17 cellular contexts compared by ENCODE assay signal in the genomic region with DNA sequence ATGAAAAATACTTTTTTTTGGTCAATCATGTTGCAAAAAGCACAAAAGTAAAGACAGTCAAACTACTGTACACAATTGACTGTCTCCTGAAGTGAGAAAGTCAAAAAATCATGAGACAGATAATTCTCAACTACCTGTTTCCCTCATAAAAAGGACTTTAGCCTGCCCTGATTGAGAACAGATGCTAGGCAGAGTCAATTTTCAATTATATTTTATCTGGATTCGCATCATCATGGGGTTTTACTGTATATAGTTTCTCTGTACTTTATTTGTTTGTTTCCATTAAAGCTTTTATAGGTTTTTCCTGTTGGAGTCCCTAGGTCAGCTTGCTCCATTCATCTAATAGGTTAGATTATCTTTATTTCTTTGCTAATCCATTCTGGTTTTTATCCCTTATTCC. TPM values are rescaled to one million over a fixed set of nuclear protein-coding genes. Genes with fewer than 3 reads are reported as not detected.
DNase-seq lines count a peak whose midpoint lies in the region; ATAC-seq, FAIRE-seq and TF ChIP-seq lines count a peak whose summit lies in the region.
"Had no signal": no experiment of that assay in that cellular context is flagged by ENCODE, and none has a peak within 500 bp of the region (broad histone marks: within the 10 kb centered on the region; RNA-seq: fewer than 3 reads in every experiment).

No MANE protein-coding gene starts in this region.

- peak; percentile 55 for FAIRE-seq in GM19239 (lab: Jason Lieb, UNC)
- FAIRE-seq: GM12891, H1 had no signal

- no peak for ATAC-seq in HG03280 (IDR thresholded peaks at IDR 0.05; ENCODE audit: unreplicated experiment)
- ATAC-seq: CD8-positive, alpha-beta T cell had no signal

- TF ChIP-seq CTCF in VCaP (conservative IDR thresholded peaks at IDR 0.05), result no peak

- DNase-seq in GM19239 (ENCODE audit: insufficient read length, low spot score) (no peak), SK-N-DZ (ENCODE audit: low spot score) (peak; percentile 42), GDM1 (lab: John Stamatoyannopoulos, UW) (no peak), SIG-M5 treated with dmso at 0.1 percent for 504 hours (lab: John Stamatoyannopoulos, UW; ENCODE audit: unreplicated experiment) (no peak)
- DNase-seq: Caco-2; CD8-positive, alpha-beta T cell; DMS153; DND-41; GM23248; H7; HCEC 1CT had no signal

- peak overlapping the region; percentile 35 for H3K27ac ChIP-seq in VCaP
- H3K27ac ChIP-seq: BLaER1, C4-2B, GM23248 had no signal

RNA-seq across cellular contexts. Expression of a gene that starts 53.8 kb away (rescaled TPM):
- 105 and 120 TPM in 2 replicates for polyA plus RNA-seq in SK-N-DZ (2014; cell fraction: cytosol; rRNA removed)
- polyA plus RNA-seq in SK-N-DZ (2014; cell fraction: nucleus; rRNA removed), result 104 and 108 TPM in 2 replicates
